ENCODE assay signal across 1 cellular context in the genomic region with DNA sequence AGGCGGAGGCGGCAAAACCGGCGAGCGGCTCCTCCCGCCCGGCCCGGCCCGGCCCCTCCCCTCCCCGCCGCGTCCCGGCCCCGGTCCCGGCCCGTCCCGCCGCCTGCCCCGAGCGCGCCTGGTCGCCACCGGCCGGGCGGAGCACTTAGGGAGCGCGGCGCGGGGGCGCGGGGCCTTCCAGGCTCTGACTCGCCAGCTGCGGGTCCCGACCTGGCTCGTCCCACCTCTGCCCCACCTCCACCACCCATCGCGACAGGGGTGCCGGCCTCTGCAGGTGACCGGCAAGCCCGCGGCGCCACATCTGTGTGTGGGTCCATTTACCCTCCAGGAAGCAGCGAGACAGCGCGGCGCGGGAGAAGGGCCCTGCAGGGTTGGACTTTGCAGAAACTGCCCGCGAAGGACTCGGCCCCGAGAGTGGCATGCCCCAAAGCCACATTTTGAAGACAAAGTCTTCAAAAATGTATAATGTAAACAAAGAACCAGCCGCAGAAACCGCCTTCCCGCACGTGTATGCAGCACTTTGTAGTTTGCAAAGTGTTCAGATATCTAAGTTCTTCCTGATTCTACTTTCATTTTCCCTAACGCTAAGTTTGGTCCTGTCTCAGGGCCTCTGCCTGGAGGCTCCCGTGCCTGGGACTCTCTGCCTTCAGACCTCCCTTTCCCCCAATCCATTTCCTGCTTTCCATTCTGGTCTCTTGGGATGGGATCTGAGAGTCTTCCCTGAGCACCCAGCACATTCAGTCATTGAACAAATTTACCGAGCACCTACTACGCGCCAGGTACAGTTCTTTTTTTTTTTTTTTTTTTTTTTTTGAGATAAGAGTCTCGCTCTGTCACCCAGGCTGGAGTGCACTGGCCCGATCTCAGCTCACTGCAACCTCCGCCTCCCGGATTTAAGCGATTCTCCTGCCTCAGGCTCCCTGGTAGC.
TF ChIP-seq lines count a peak whose summit lies in the region.

A gene (minus strand): TSS at position 40 of the 928 bp plus-strand sequence. CDS start 19,158 bp downstream, outside the sequence.

TF ChIP-seq in HCT116, 20 proteins besides CTCF, POLR2A, EP300 and RAD21 (continued from another document):
- no peak for TF ChIP-seq EGR1 (IDR thresholded peaks at IDR 0.05; ENCODE audit: low read depth)
- TF ChIP-seq, protein P1, sequence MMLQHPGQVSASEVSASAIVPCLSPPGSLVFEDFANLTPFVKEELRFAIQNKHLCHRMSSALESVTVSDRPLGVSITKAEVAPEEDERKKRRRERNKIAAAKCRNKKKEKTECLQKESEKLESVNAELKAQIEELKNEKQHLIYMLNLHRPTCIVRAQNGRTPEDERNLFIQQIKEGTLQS (IDR thresholded peaks at IDR 0.05): no peak
- TF ChIP-seq SRF (IDR thresholded peaks at IDR 0.05; ENCODE audit: low read depth): no peak
